Comparison of ENCODE assay signal across 15 cellular contexts in genomic region chr1:113283914-113284313, GRCh38.
DNase-seq lines count a peak whose midpoint lies in the region; ATAC-seq and TF ChIP-seq lines count a peak whose summit lies in the region.
"Had no signal": no experiment of that assay in that cellular context is flagged by ENCODE, and none has a peak within 500 bp of the region (broad histone marks: within the 10 kb centered on the region; RNA-seq: fewer than 3 reads in every experiment).

No MANE protein-coding gene starts in this region.

- H3K4me1 Mint-ChIP-seq in nephron, result peaks cover 17% of the 10 kb centered on the region

- TF ChIP-seq CTCF in fibroblast of mammary gland (conservative IDR thresholded peaks at IDR 0.05; ENCODE audit: control insufficient read depth, insufficient read depth, low read depth, low read length), result no peak
- TF ChIP-seq CTCF in nephron (IDR thresholded peaks at IDR 0.05; ENCODE audit: unreplicated experiment in 3 of 3), result no peak

- no peaks in the 10 kb centered on the region for H3K9me3 Mint-ChIP-seq in nephron

- peak overlapping the region; percentile 1 to 59 (median 50) for H3K27ac Mint-ChIP-seq in nephron

- TF ChIP-seq POLR2A in GM18505 (IDR thresholded peaks at IDR 0.05; ENCODE audit: borderline replicate concordance, extremely low read depth, insufficient read depth, insufficient read length), result no peak

- H3K4me3 ChIP-seq in right cardiac atrium (ENCODE audit: low read length) (no peak overlapping the region), fibroblast of mammary gland (ENCODE audit: control insufficient read depth, low read depth, low read length) (no peak overlapping the region)
- H3K4me3 ChIP-seq: BLaER1, GM23248 had no signal

- peak; percentile 48 for ATAC-seq in Right ventricle myocardium superior (ENCODE audit: poor library complexity)
- ATAC-seq in right cardiac atrium, result no peak
- no peak for ATAC-seq in GM18505 (IDR thresholded peaks at IDR 0.05; ENCODE audit: unreplicated experiment)
- no peak for ATAC-seq in GM19351 (IDR thresholded peaks at IDR 0.05; ENCODE audit: unreplicated experiment)

- peaks cover 3% of the 10 kb centered on the region for H3K4me1 ChIP-seq in right cardiac atrium (ENCODE audit: control insufficient read depth, insufficient read depth, low read length)
- H3K4me1 ChIP-seq: BLaER1 had no signal

- H3K9me3 ChIP-seq in right cardiac atrium (ENCODE audit: control insufficient read depth, low read length), result no peaks in the 10 kb centered on the region
- H3K9me3 ChIP-seq: BLaER1 had no signal

- H3K27me3 Mint-ChIP-seq in nephron (ENCODE audit: low read depth), result no peaks in the 10 kb centered on the region

- intact Hi-C loops in Right ventricle myocardium superior (cut with DNase I), result no loop called here
- intact Hi-C loops in right cardiac atrium (cut with DNase I), result no loop called here

- DNase-seq in Right ventricle myocardium superior, result no peak
- DNase-seq in right cardiac atrium, result no peak
- peak; percentile 2 for DNase-seq in fibroblast of mammary gland (ENCODE audit: low read depth)
- DNase-seq in superior temporal gyrus (ENCODE audit: extremely low spot score), result peak; percentile 36
- DNase-seq in GM03348 (ENCODE audit: low spot score), result no peak
- DNase-seq: 8988T, GM23248, IMR-90, NCI-H1436 treated with DMSO at 0.1 percent for 48 hours, NCI-H2081, NCI-H524 had no signal

- no peaks in the 10 kb centered on the region for H3K36me3 Mint-ChIP-seq in nephron (ENCODE audit: low read depth)

- no peak overlapping the region for H3K4me3 Mint-ChIP-seq in nephron

- no peak overlapping the region for H3K27ac ChIP-seq in right cardiac atrium (ENCODE audit: low read length)
- H3K27ac ChIP-seq: BLaER1, GM23248 had no signal

- no peaks in the 10 kb centered on the region for H3K27me3 ChIP-seq in right cardiac atrium (ENCODE audit: control insufficient read depth, insufficient read depth)
- H3K27me3 ChIP-seq: BLaER1 had no signal

Comparison
In these comparisons a context has a peak if more than half of its experiments do, and no peak if none do; other contexts are left out.
1. DNase-seq: peak in fibroblast of mammary gland (single experiment) and superior temporal gyrus (single experiment); none in Right ventricle myocardium superior (single experiment), right cardiac atrium (0 of 3) and GM03348 (single experiment).